8 cellular contexts compared by ENCODE assay signal in the genomic region with DNA sequence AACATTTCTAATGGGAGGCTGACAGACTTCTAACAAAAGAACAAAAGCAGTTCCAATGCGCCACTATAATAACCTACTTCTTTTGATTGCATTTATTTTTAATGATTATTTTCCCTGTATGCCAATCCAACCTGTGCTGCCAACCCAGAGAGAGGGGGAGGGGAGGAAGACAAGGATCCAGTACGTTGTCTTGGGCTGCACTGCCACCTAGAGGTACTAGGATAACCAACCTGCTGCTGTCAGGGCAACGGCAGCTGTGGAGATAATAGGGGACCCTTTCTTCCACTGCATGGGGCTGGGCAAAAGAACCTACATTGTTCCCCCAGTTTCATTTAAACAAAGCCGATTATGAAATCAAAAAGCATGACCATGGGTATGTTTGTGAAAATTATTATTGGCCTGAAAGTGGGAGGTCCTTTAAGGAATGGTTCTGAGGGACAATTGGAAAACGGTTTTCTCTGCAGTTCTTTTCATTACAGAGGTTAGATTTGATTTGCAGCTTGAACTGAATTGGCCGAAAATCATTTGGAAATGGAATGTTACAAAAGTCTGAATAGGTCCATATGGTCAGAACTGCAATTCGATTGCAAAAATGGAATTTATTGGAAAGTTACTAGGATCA.
DNase-seq lines count a peak whose midpoint lies in the region; TF ChIP-seq lines count a peak whose summit lies in the region.

No MANE protein-coding gene starts in this region.

- DNase-seq in activated gamma-delta T cell treated with Interleukin-2 at 50 U/mL for 16 hours = peak; percentile 4
- DNase-seq in activated gamma-delta T cell (lab: John Stamatoyannopoulos, UW) = no peak
- peak; percentile 63 for DNase-seq in HFFc6
- DNase-seq in MM.1S = peak; percentile 77
- DNase-seq in RPMI7951 (ENCODE audit: low read depth) = peak; percentile 58
- DNase-seq in astrocyte of the cerebellum (ENCODE audit: low read depth) = peak; percentile 68
- DNase-seq in iPS DF 19.7 (ENCODE audit: low read depth, low spot score) = peak; percentile 48
- DNase-seq in smooth muscle cell of the brain vasculature (ENCODE audit: low read depth, low spot score) = peak; percentile 50

- TF ChIP-seq CTCF in HFFc6 (IDR thresholded peaks at IDR 0.05) = peak; percentile 89
- TF ChIP-seq CTCF in MM.1S (IDR thresholded peaks at IDR 0.05; ENCODE audit: low read length) = peak; percentile 81
- TF ChIP-seq CTCF in astrocyte of the cerebellum (IDR thresholded peaks at IDR 0.05; ENCODE audit: low read depth, low read length, missing control alignments) = peak; percentile 87

- no peak overlapping the region for H3K4me3 Mint-ChIP-seq in HFFc6

- no peak overlapping the region for H3K9ac ChIP-seq in MM.1S (ENCODE audit: low read length)

- H3K4me1 Mint-ChIP-seq in HFFc6 (ENCODE audit: low read depth) = no peaks in the 10 kb centered on the region

- no peaks in the 10 kb centered on the region for H3K79me2 ChIP-seq in MM.1S (ENCODE audit: low read length)

- in situ Hi-C loops in astrocyte of the cerebellum (cut with HindIII; ENCODE audit: low sequenced_read_pairs) = no loop called here

- H3K4me3 ChIP-seq in MM.1S (ENCODE audit: low read length) (no peak overlapping the region), astrocyte of the cerebellum (ENCODE audit: low read depth, low read length) (no peak overlapping the region)

- no peaks in the 10 kb centered on the region for H4K20me1 ChIP-seq in MM.1S (ENCODE audit: insufficient read depth, low read length)

- H3K27me3 Mint-ChIP-seq in HFFc6 (ENCODE audit: insufficient read depth) = 0 out of 2 replicates have a peak, but pooled peaks cover 5% of the 10 kb centered on the region

- no peak overlapping the region for H3K4me2 ChIP-seq in MM.1S (ENCODE audit: low read depth, low read length)

- no peak overlapping the region for H3K27ac Mint-ChIP-seq in HFFc6

- H3F3A ChIP-seq in MM.1S (ENCODE audit: insufficient read depth, low read length) = no peaks in the 10 kb centered on the region

- H3K4me1 ChIP-seq in MM.1S (ENCODE audit: low read length) = no peaks in the 10 kb centered on the region

- no peaks in the 10 kb centered on the region for H3K9me2 ChIP-seq in MM.1S (replicated peaks; ENCODE audit: insufficient read depth, low read length)

- no peaks in the 10 kb centered on the region for H3K9me3 ChIP-seq in MM.1S (replicated peaks; ENCODE audit: insufficient read depth, low read length)

- H3K36me3 ChIP-seq in MM.1S (replicated peaks; ENCODE audit: insufficient read depth, low read length) = no peaks in the 10 kb centered on the region

- no peak overlapping the region for H2AFZ ChIP-seq in MM.1S (ENCODE audit: low read length)

- no peaks in the 10 kb centered on the region for H3K9me3 Mint-ChIP-seq in HFFc6

- H3K27ac ChIP-seq in MM.1S (ENCODE audit: low read length) = no peak overlapping the region

- no peaks in the 10 kb centered on the region for H3K27me3 ChIP-seq in MM.1S (replicated peaks; ENCODE audit: insufficient read depth, low read length)

- H3K36me3 Mint-ChIP-seq in HFFc6 (ENCODE audit: low read depth) = no peaks in the 10 kb centered on the region
